ENCODE assay signal across 1 cellular context in genomic region chr2:50975546-50975945, GRCh38.
TF ChIP-seq lines count a peak whose summit lies in the region.

No MANE protein-coding gene starts in this region.

TF ChIP-seq in SK-N-SH treated with all-trans-retinoic acid at 6 μM for 48 hours, 23 proteins besides CTCF, POLR2A, EP300 and RAD21 (continued from another document):
- TF ChIP-seq, protein P1, sequence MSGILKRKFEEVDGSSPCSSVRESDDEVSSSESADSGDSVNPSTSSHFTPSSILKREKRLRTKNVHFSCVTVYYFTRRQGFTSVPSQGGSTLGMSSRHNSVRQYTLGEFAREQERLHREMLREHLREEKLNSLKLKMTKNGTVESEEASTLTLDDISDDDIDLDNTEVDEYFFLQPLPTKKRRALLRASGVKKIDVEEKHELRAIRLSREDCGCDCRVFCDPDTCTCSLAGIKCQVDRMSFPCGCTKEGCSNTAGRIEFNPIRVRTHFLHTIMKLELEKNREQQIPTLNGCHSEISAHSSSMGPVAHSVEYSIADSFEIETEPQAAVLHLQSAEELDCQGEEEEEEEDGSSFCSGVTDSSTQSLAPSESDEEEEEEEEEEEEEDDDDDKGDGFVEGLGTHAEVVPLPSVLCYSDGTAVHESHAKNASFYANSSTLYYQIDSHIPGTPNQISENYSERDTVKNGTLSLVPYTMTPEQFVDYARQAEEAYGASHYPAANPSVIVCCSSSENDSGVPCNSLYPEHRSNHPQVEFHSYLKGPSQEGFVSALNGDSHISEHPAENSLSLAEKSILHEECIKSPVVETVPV (CRISPR knock-in tag; IDR thresholded peaks at IDR 0.05), result no peak
- TF ChIP-seq CSDC2 (CRISPR knock-in tag; IDR thresholded peaks at IDR 0.05), result no peak
- TF ChIP-seq TOX (CRISPR knock-in tag; IDR thresholded peaks at IDR 0.05; ENCODE audit: borderline replicate concordance), result no peak
- TF ChIP-seq ZNF70 (CRISPR knock-in tag; IDR thresholded peaks at IDR 0.05), result no peak
- TF ChIP-seq GLIS3 (CRISPR knock-in tag; IDR thresholded peaks at IDR 0.05), result no peak
- no peak for TF ChIP-seq ISL1 (CRISPR knock-in tag; IDR thresholded peaks at IDR 0.05)
- no peak for TF ChIP-seq OSR1 (CRISPR knock-in tag; IDR thresholded peaks at IDR 0.05)
- TF ChIP-seq CREB5 (CRISPR knock-in tag; IDR thresholded peaks at IDR 0.05; ENCODE audit: low read depth), result no peak
- no peak for TF ChIP-seq ESRRG (CRISPR knock-in tag; IDR thresholded peaks at IDR 0.05)
- no peak for TF ChIP-seq PPARA (CRISPR knock-in tag; IDR thresholded peaks at IDR 0.05; ENCODE audit: borderline replicate concordance)
- TF ChIP-seq ZNF8 (CRISPR knock-in tag; IDR thresholded peaks at IDR 0.05), result no peak
- TF ChIP-seq, protein P2, sequence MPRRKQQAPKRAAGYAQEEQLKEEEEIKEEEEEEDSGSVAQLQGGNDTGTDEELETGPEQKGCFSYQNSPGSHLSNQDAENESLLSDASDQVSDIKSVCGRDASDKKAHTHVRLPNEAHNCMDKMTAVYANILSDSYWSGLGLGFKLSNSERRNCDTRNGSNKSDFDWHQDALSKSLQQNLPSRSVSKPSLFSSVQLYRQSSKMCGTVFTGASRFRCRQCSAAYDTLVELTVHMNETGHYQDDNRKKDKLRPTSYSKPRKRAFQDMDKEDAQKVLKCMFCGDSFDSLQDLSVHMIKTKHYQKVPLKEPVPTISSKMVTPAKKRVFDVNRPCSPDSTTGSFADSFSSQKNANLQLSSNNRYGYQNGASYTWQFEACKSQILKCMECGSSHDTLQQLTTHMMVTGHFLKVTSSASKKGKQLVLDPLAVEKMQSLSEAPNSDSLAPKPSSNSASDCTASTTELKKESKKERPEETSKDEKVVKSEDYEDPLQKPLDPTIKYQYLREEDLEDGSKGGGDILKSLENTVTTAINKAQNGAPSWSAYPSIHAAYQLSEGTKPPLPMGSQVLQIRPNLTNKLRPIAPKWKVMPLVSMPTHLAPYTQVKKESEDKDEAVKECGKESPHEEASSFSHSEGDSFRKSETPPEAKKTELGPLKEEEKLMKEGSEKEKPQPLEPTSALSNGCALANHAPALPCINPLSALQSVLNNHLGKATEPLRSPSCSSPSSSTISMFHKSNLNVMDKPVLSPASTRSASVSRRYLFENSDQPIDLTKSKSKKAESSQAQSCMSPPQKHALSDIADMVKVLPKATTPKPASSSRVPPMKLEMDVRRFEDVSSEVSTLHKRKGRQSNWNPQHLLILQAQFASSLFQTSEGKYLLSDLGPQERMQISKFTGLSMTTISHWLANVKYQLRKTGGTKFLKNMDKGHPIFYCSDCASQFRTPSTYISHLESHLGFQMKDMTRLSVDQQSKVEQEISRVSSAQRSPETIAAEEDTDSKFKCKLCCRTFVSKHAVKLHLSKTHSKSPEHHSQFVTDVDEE (CRISPR knock-in tag; IDR thresholded peaks at IDR 0.05), result no peak
